Comparison of ENCODE assay signal across 22 cellular contexts in the genomic region with DNA sequence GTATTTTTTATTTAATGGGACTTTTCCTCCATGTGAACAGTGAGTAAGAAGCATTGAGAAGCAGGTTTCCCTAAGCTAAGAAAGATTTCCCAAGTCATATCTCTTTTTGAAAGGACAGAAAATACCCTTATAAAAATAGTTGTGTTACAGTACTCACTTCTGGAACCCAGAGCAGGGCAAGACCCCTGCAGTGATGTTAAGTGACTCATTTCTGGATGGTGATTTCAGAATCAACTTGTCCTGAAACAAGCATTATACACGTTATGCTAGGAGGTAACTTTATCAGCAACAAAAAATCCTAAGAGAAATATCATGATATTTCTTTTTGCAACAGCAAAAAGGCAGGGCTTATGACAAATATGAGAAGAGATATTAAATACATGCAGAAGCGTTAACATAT.
DNase-seq lines count a peak whose midpoint lies in the region; ATAC-seq, FAIRE-seq and TF ChIP-seq lines count a peak whose summit lies in the region.
"Had no signal": no experiment of that assay in that cellular context is flagged by ENCODE, and none has a peak within 500 bp of the region (broad histone marks: within the 10 kb centered on the region; RNA-seq: fewer than 3 reads in every experiment).

No MANE protein-coding gene starts in this region.

- no peak for TF ChIP-seq POLR2A in GM12892 (IDR thresholded peaks at IDR 0.05; ENCODE audit: low read depth, low read length)

- no peak for DNase-seq in GM12892 (ENCODE audit: insufficient read length)
- no peak for DNase-seq in stimulated activated effector memory CD8-positive, alpha-beta T cell treated with anti-CD3 and anti-CD28 coated beads, Interleukin-12 subunit alpha, Interleukin-12 subunit beta, amount 100 ng/mL, for 72 hours (ENCODE audit: low spot score in 2 of 2)
- no peak for DNase-seq in T-helper 17 cell
- no peak for DNase-seq in activated CD4-positive, CD25-positive, alpha-beta regulatory T cell treated with anti-CD3 and anti-CD28 coated beads, Interleukin-2, amount 50 U/mL, for 72 hours
- no peak for DNase-seq in WTC11 (ENCODE audit: low spot score)
- DNase-seq: activated naive CD4-positive, alpha-beta T cell treated with Interleukin-2 at 50 U/mL for 16 hours; body of pancreas; COR-L47; dorsolateral prefrontal cortex; esophagus squamous epithelium; GDM1; GM23248; kidney glomerular epithelial cell; NCI-H1105; NCI-H345; pancreas had no signal

- CTCF ChIA-PET in WTC11 (lab: Charles Lee) = no interaction called here

- peaks cover 8% of the 10 kb centered on the region for H3K9me3 Mint-ChIP-seq in stimulated activated effector memory CD8-positive, alpha-beta T cell treated with anti-CD3 and anti-CD28 coated beads, Interleukin-12 subunit alpha, Interleukin-12 subunit beta, amount 100 ng/mL, for 72 hours
- peaks cover 4% of the 10 kb centered on the region; the same call in 1 of the 2 replicates for H3K9me3 Mint-ChIP-seq in WTC11

- H3K27ac Mint-ChIP-seq in stimulated activated effector memory CD8-positive, alpha-beta T cell treated with anti-CD3 and anti-CD28 coated beads, Interleukin-12 subunit alpha, Interleukin-12 subunit beta, amount 100 ng/mL, for 72 hours = no peak overlapping the region
- H3K27ac Mint-ChIP-seq in T-helper 17 cell (no peak overlapping the region), WTC11 (no peak overlapping the region)
- H3K27ac Mint-ChIP-seq: stimulated activated naive CD8-positive, alpha-beta T cell treated with anti-CD3 and anti-CD28 coated beads, Interleukin-15, Interleukin-2, amounts not matched to agents 100 ng/mL and 50 ng/mL, for 24 hours had no signal

- FAIRE-seq in GM12892 (lab: Jason Lieb, UNC) = peak; percentile 93
- FAIRE-seq: K562, pancreas, urothelium cell line had no signal

- POLR2A ChIA-PET in WTC11 (lab: Charles Lee) = no interaction called here

- no peaks in the 10 kb centered on the region for H3K9me3 ChIP-seq in T-helper 17 cell (ENCODE audit: control insufficient read depth, low read length, poor library complexity, severe bottlenecking)
- H3K9me3 ChIP-seq: body of pancreas, esophagus squamous epithelium, pancreas had no signal

- ATAC-seq in GM19324 (IDR thresholded peaks at IDR 0.05; ENCODE audit: low FRiP score, unreplicated experiment) (peak; percentile 69), HG02759 (IDR thresholded peaks at IDR 0.05; ENCODE audit: unreplicated experiment) (peak; percentile 91), HG03442 (IDR thresholded peaks at IDR 0.05; ENCODE audit: unreplicated experiment) (peak; percentile 43), T-helper 17 cell (no peak), WTC11 (no peak)
- no peak for ATAC-seq in stimulated activated effector memory CD8-positive, alpha-beta T cell treated with anti-CD3 and anti-CD28 coated beads, Interleukin-12 subunit alpha, Interleukin-12 subunit beta, amount 100 ng/mL, for 72 hours
- ATAC-seq: body of pancreas, K562, pancreas had no signal

- H3K36me3 Mint-ChIP-seq in stimulated activated effector memory CD8-positive, alpha-beta T cell treated with anti-CD3 and anti-CD28 coated beads, Interleukin-12 subunit alpha, Interleukin-12 subunit beta, amount 100 ng/mL, for 72 hours = no peaks in the 10 kb centered on the region
- no peaks in the 10 kb centered on the region for H3K36me3 Mint-ChIP-seq in T-helper 17 cell (ENCODE audit: low read depth)
- no peaks in the 10 kb centered on the region for H3K36me3 Mint-ChIP-seq in WTC11

- H3K27me3 Mint-ChIP-seq in T-helper 17 cell (no peaks in the 10 kb centered on the region), WTC11 (ENCODE audit: low read depth) (no peaks in the 10 kb centered on the region)
- H3K27me3 Mint-ChIP-seq: stimulated activated naive CD8-positive, alpha-beta T cell treated with anti-CD3 and anti-CD28 coated beads, Interleukin-15, Interleukin-2, amounts not matched to agents 100 ng/mL and 50 ng/mL, for 24 hours had no signal

- no peak overlapping the region for H3K4me3 Mint-ChIP-seq in stimulated activated effector memory CD8-positive, alpha-beta T cell treated with anti-CD3 and anti-CD28 coated beads, Interleukin-12 subunit alpha, Interleukin-12 subunit beta, amount 100 ng/mL, for 72 hours
- H3K4me3 Mint-ChIP-seq in T-helper 17 cell = no peak overlapping the region
- H3K4me3 Mint-ChIP-seq in WTC11 = no peak overlapping the region
- H3K4me3 Mint-ChIP-seq: stimulated activated naive CD8-positive, alpha-beta T cell treated with anti-CD3 and anti-CD28 coated beads, Interleukin-15, Interleukin-2, amounts not matched to agents 100 ng/mL and 50 ng/mL, for 24 hours had no signal

- TF ChIP-seq CTCF in WTC11 (IDR thresholded peaks at IDR 0.05) = no peak

- no peaks in the 10 kb centered on the region for H3K4me1 Mint-ChIP-seq in stimulated activated effector memory CD8-positive, alpha-beta T cell treated with anti-CD3 and anti-CD28 coated beads, Interleukin-12 subunit alpha, Interleukin-12 subunit beta, amount 100 ng/mL, for 72 hours
- H3K4me1 Mint-ChIP-seq in T-helper 17 cell (no peaks in the 10 kb centered on the region), WTC11 (peaks cover 23% of the 10 kb centered on the region)

TF ChIP-seq in WTC11, 78 proteins besides CTCF, POLR2A, EP300 and RAD21 (continues in another document):
- TF ChIP-seq NFE2L1 (CRISPR knock-in tag; IDR thresholded peaks at IDR 0.05) = no peak
- TF ChIP-seq STAT6 (CRISPR knock-in tag; conservative IDR thresholded peaks at IDR 0.05; ENCODE audit: low read depth) = no peak
- no peak for TF ChIP-seq ZNF121 (CRISPR knock-in tag; IDR thresholded peaks at IDR 0.05)
- no peak for TF ChIP-seq CREM (CRISPR knock-in tag; IDR thresholded peaks at IDR 0.05)
- TF ChIP-seq PREB (CRISPR knock-in tag; IDR thresholded peaks at IDR 0.05; ENCODE audit: borderline replicate concordance) = no peak
- no peak for TF ChIP-seq EMX1 (CRISPR knock-in tag; IDR thresholded peaks at IDR 0.05)
- TF ChIP-seq ZNF671 (CRISPR knock-in tag; IDR thresholded peaks at IDR 0.05) = no peak
- TF ChIP-seq ZNF219 (CRISPR knock-in tag; IDR thresholded peaks at IDR 0.05; ENCODE audit: borderline replicate concordance) = no peak
- TF ChIP-seq ERG (CRISPR knock-in tag; IDR thresholded peaks at IDR 0.05) = no peak
- TF ChIP-seq TEAD4 (CRISPR knock-in tag; IDR thresholded peaks at IDR 0.05) = no peak
- TF ChIP-seq ZNF423 (CRISPR knock-in tag; IDR thresholded peaks at IDR 0.05) = no peak
- no peak for TF ChIP-seq ZNF138 (CRISPR knock-in tag; conservative IDR thresholded peaks at IDR 0.05)
- no peak for TF ChIP-seq IRF2 (CRISPR knock-in tag; IDR thresholded peaks at IDR 0.05; ENCODE audit: borderline replicate concordance, low read depth)
- TF ChIP-seq JUN (CRISPR knock-in tag; IDR thresholded peaks at IDR 0.05) = no peak

Comparison
In these comparisons a context has a peak if more than half of its experiments do, and no peak if none do; other contexts are left out.
1. ATAC-seq: peak in GM19324 (single experiment), HG02759 (single experiment) and HG03442 (single experiment); none in stimulated activated effector memory CD8-positive, alpha-beta T cell treated with anti-CD3 and anti-CD28 coated beads, Interleukin-12 subunit alpha, Interleukin-12 subunit beta, amount 100 ng/mL, for 72 hours (single experiment), T-helper 17 cell (single experiment) and WTC11 (single experiment).